16 cellular contexts compared by ENCODE assay signal in the genomic region with DNA sequence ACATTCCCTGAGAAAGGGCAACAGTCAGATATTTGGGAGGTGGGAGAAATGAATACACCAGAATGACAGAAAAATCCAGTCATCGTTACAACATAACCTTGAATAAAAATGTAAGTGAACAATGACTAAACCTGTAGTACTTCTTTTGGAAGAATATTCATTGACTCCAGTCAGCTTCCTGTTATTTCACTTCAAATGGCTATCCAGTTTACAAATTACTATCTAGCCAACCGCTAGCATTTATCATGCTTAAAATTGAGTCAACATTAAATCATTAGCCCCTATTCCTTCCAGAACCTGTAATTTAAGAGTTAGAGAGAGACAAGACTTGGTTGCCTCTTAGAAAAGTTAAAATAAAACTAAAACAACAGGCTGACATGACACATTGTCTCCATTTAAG. TPM values are rescaled to one million over a fixed set of nuclear protein-coding genes. Genes with fewer than 3 reads are reported as not detected.
A peak's percentile ranks its signal among the peaks of the same experiment; 100 is the strongest.
DNase-seq lines count a peak whose midpoint lies in the region; ATAC-seq and TF ChIP-seq lines count a peak whose summit lies in the region.
"Had no signal": no experiment of that assay in that cellular context is flagged by ENCODE, and none has a peak within 500 bp of the region (broad histone marks: within the 10 kb centered on the region; RNA-seq: fewer than 3 reads in every experiment).

No MANE protein-coding gene starts in this region.

- H3K36me3 ChIP-seq in HEK293 (ENCODE audit: control insufficient read depth in 2 of 2, insufficient read depth in 1 of 2, low read length in 2 of 2) (peaks cover 0 to 4% of the 10 kb centered on the region in 2 experiments; a peak in 2 of 3 replicates), mammary epithelial cell (ENCODE audit: insufficient read depth, low read length) (no peaks in the 10 kb centered on the region), tibial nerve (peaks cover 0 to 3% (median 0%) of the 10 kb centered on the region in 3 donors)

- DNase-seq in AG10803 (ENCODE audit: low read depth) = peak; percentile 23
- DNase-seq in mammary epithelial cell = peak; percentile 58
- peak; percentile 40 to 72 for DNase-seq in lung microvascular endothelial cell (ENCODE audit: low read depth in 2 of 2)
- no peak for DNase-seq in NCI-H146 treated with DMSO at 0.1 percent for 48 hours (lab: John Stamatoyannopoulos, UW; ENCODE audit: unreplicated experiment)
- no peak for DNase-seq in iPS-NIHi7 (ENCODE audit: extremely low spot score)
- DNase-seq in tibial nerve (ENCODE audit: low spot score in 2 of 2) = no peak
- DNase-seq: activated CD4-positive, alpha-beta T cell treated with anti-CD3 and anti-CD28 coated beads, Interleukin-2, amount 50 U/mL, for 1 hour; activated T-cell treated with anti-CD3 and anti-CD28 coated beads, Interleukin-2, amount 50 U/mL, for 4 hours; Calu3; NCI-H774; occipital lobe; SHP77; stimulated activated CD4-positive, alpha-beta T cell treated with anti-CD3 and anti-CD28 coated beads, Interleukin-12 subunit alpha, Interleukin-12 subunit beta, amount 100 ng/mL, for 4 hours; stimulated activated naive CD8-positive, alpha-beta T cell treated with anti-CD3 and anti-CD28 coated beads, Interleukin-15, amount 100 ng/mL, for 72 hours had no signal

- WGBS in mammary epithelial cell (ENCODE audit: low coverage, missing lambda C conversion rate) = 92% methylated on average over 2 of the region's 2 CpGs
- 81 to 85% methylated on average over 2 of the region's 2 CpGs for WGBS in tibial nerve, 2 donors

- no peak for ATAC-seq in HG02623 (IDR thresholded peaks at IDR 0.05; ENCODE audit: unreplicated experiment)
- ATAC-seq: activated T-cell treated with anti-CD3 and anti-CD28 coated beads, Interleukin-2, amount 50 U/mL, for 4 hours; stimulated activated naive CD8-positive, alpha-beta T cell treated with anti-CD3 and anti-CD28 coated beads, Interleukin-15, amount 100 ng/mL, for 72 hours had no signal

- H3K9ac ChIP-seq in mammary epithelial cell (ENCODE audit: insufficient read depth, low read length) = no peak overlapping the region

- TF ChIP-seq POLR2A in tibial nerve (IDR thresholded peaks at IDR 0.05) = no peak

- in situ Hi-C loops in mammary epithelial cell (cut with MboI; ENCODE audit: low sequenced_read_pairs in 2 of 2) = no loop called here

- H3K27me3 ChIP-seq in mammary epithelial cell (ENCODE audit: insufficient read depth, low read length) = no peaks in the 10 kb centered on the region
- H3K27me3 ChIP-seq in tibial nerve = no peaks in the 10 kb centered on the region

- BruUV-seq in mammary epithelial cell (replicated peaks; lab: Mats Ljungman, UMichigan) = no TSS peak

- H3K9me3 ChIP-seq in HEK293 (ENCODE audit: control insufficient read depth, insufficient read depth, low read depth, low read length) = no peaks in the 10 kb centered on the region
- H3K9me3 ChIP-seq in mammary epithelial cell (replicated peaks; ENCODE audit: insufficient read depth, low read length) = no peaks in the 10 kb centered on the region
- H3K9me3 ChIP-seq in tibial nerve = no peaks in the 10 kb centered on the region

- TF ChIP-seq CTCF in AG10803 (conservative IDR thresholded peaks at IDR 0.05; ENCODE audit: low read length) (no peak), HEK293 (tag by site-specific recombination; IDR thresholded peaks at IDR 0.05) (no peak), mammary epithelial cell (conservative IDR thresholded peaks at IDR 0.05 in 1 of 2, IDR thresholded peaks at IDR 0.05 in 1 of 2; ENCODE audit: extremely low read depth in 1 of 2, insufficient read depth in 1 of 2, low read depth in 1 of 2, low read length in 2 of 2) (no peak), tibial nerve (IDR thresholded peaks at IDR 0.05) (no peak)

- H3K4me1 ChIP-seq in HEK293 (ENCODE audit: control insufficient read depth, insufficient read depth, low read length) (peaks cover 46% of the 10 kb centered on the region), mammary epithelial cell (ENCODE audit: insufficient read depth, low read length) (peaks cover 17% of the 10 kb centered on the region), tibial nerve (peaks cover 0 to 40% (median 3%) of the 10 kb centered on the region in 4 donors)

- no peak overlapping the region for H3K27ac ChIP-seq in HEK293 (ENCODE audit: extremely low read depth, low read depth, low read length)
- H3K27ac ChIP-seq in mammary epithelial cell (ENCODE audit: insufficient read depth, low read depth, low read length) = no peak overlapping the region
- H3K27ac ChIP-seq in tibial nerve = no peak overlapping the region

- CTCF ChIA-PET in HEK293 (lab: Yijun Ruan, JAX) (interaction anchor here (1.0 kb wide), 1 partner anchor 83 kb away, joined by 3 read pairs; no protein-coding TSS in a partner anchor), mammary epithelial cell (lab: Charles Lee; ENCODE audit: low non-redundant PET) (no interaction called here)

- H2AFZ ChIP-seq in mammary epithelial cell (ENCODE audit: low read depth, low read length) = no peak overlapping the region

- dilution Hi-C loops in mammary epithelial cell (cut with HindIII; ENCODE audit: low sequenced_read_pairs) = no loop called here

- intact Hi-C loops in mammary epithelial cell (cut with micrococcal nuclease) = loop anchor here (5.0 kb wide), 1 partner anchor 34 kb away; a partner anchor contains a TSS

- no peaks in the 10 kb centered on the region for H4K20me1 ChIP-seq in mammary epithelial cell (ENCODE audit: insufficient read depth, low read length)

- H3K4me3 ChIP-seq in AG10803 (ENCODE audit: low read length) = no peak overlapping the region
- H3K4me3 ChIP-seq in HEK293 (ENCODE audit: low read depth, low read length) = no peak overlapping the region
- no peak overlapping the region for H3K4me3 ChIP-seq in mammary epithelial cell (replicated peaks in 1 of 3; ENCODE audit: insufficient read depth in 1 of 3, low read depth in 2 of 3, low read length in 3 of 3)
- no peak overlapping the region for H3K4me3 ChIP-seq in tibial nerve

- no peak overlapping the region for H3K4me2 ChIP-seq in mammary epithelial cell (ENCODE audit: insufficient read depth, low read depth, low read length)

- H3K79me2 ChIP-seq in mammary epithelial cell (ENCODE audit: insufficient read depth, low read length) = peaks cover 73% of the 10 kb centered on the region

- no peak for TF ChIP-seq EP300 in tibial nerve (IDR thresholded peaks at IDR 0.05)

- POLR2A ChIA-PET in HEK293 (lab: Yijun Ruan, JAX) = interaction anchor here (1.4 kb wide), 1 partner anchor 34 kb away, joined by 8 read pairs; a partner anchor contains a TSS

TF ChIP-seq in HEK293, 187 proteins besides CTCF, POLR2A, EP300 and RAD21:
- TF ChIP-seq SP7 (tag by site-specific recombination; IDR thresholded peaks at IDR 0.05) (peak; percentile 89), ZSCAN23 (tag by site-specific recombination; IDR thresholded peaks at IDR 0.05) (no peak)

RNA-seq across cellular contexts. Expression of a gene that starts 33.6 kb away (rescaled TPM):
- 100 to 1,000 TPM in 1 of 2 donors, 10 to 100 TPM in 1; 93.9 to 113 TPM for total RNA-seq in mammary epithelial cell
- 64.1 TPM for polyA plus RNA-seq in mammary epithelial cell
- 179 TPM for polyA minus RNA-seq in mammary epithelial cell
- total RNA-seq in lung microvascular endothelial cell = 20.2 and 47.9 TPM in 2 replicates
- total RNA-seq in tibial nerve = 10 to 100 TPM; 34.8 to 78.9 (median 44.4) TPM

Comparison
In these comparisons a context has a peak if more than half of its experiments do, and no peak if none do; other contexts are left out.
1. DNase-seq: peak in AG10803 (single experiment), mammary epithelial cell (single experiment) and lung microvascular endothelial cell (2 of 2); none in NCI-H146 treated with DMSO at 0.1 percent for 48 hours (single experiment), iPS-NIHi7 (single experiment) and tibial nerve (0 of 2).